ENCODE assay signal across 30 cellular contexts in the genomic region with DNA sequence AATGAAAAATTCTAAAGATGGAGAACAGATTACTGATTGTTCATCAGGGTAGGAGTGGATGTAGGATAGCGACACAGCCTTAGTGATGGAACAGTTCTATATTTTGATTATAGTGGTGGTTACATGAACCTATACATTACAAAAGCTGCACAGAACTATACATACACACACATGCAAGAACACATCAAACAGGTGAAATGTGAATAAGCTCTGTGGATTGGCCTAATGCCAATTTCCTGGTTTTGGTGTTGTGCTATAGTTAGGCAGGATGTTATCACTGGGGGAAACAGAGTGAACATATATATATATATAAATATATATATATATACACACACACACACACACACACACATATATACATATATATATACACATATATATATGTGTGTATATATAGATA.
"Had no signal": no experiment of that assay in that cellular context is flagged by ENCODE, and none has a peak within 500 bp of the region (broad histone marks: within the 10 kb centered on the region; RNA-seq: fewer than 3 reads in every experiment).

No MANE protein-coding gene starts in this region.

- ATAC-seq: activated T-helper 17 cell treated with anti-CD3 and anti-CD28 coated beads, Interleukin-2, amount 50 U/mL, for 72 hours; gastrocnemius medialis; left lung; lower lobe of right lung; natural killer cell treated with Interleukin-12 subunit alpha and Interleukin-12 subunit beta and Interleukin-15 and Interleukin-18, amount 100 ng/mL, for 72 hours; stimulated activated memory B cell treated with anti-CD40 and anti-IgM and Interleukin-4, amounts not matched to agents 10 μg/mL and 1 μg/mL and 100 μg/mL, for 72 hours; upper lobe of right lung had no signal

- H3K27ac ChIP-seq: breast epithelium, gastrocnemius medialis, left lung, lower lobe of right lung, right atrium auricular region, suprapubic skin, tibial artery, upper lobe of right lung, VCaP had no signal

- H3K36me3 ChIP-seq: breast epithelium, gastrocnemius medialis, left lung, lower lobe of right lung, right atrium auricular region, suprapubic skin, tibial artery, upper lobe of right lung had no signal

- H3K27me3 Mint-ChIP-seq: activated T-cell treated with anti-CD3 and anti-CD28 coated beads, Interleukin-2, amount 50 U/mL, for 24 hours; stimulated activated memory B cell treated with anti-CD40 and anti-IgM and Interleukin-4, amounts not matched to agents 10 μg/mL and 1 μg/mL and 100 μg/mL, for 72 hours had no signal

- H3K27ac Mint-ChIP-seq: activated CD4-positive, alpha-beta memory T cell treated with anti-CD3 and anti-CD28 coated beads for 36 hours; activated T-cell treated with anti-CD3 and anti-CD28 coated beads, Interleukin-2, amount 50 U/mL, for 24 hours; activated T-helper 17 cell treated with anti-CD3 and anti-CD28 coated beads, Interleukin-2, amount 50 U/mL, for 72 hours; natural killer cell treated with Interleukin-12 subunit alpha and Interleukin-12 subunit beta and Interleukin-15 and Interleukin-18, amount 100 ng/mL, for 72 hours; stimulated activated memory B cell treated with anti-CD40 and anti-IgM and Interleukin-4, amounts not matched to agents 10 μg/mL and 1 μg/mL and 100 μg/mL, for 72 hours had no signal

- DNase-seq: activated CD4-positive, alpha-beta memory T cell treated with anti-CD3 and anti-CD28 coated beads for 36 hours; activated CD4-positive, alpha-beta T cell treated with anti-CD3 and anti-CD28 coated beads for 48 hours; activated CD8-positive, alpha-beta memory T cell treated with anti-CD3 and anti-CD28 coated beads, Interleukin-2, amount 50 U/mL, for 4 hours; activated gamma-delta T cell treated with Interleukin-2 at 50 U/mL for 16 hours; activated naive CD4-positive, alpha-beta T cell treated with anti-CD3 and anti-CD28 coated beads, Interleukin-2, amount 50 U/mL, for 16 hours; activated T-cell treated with anti-CD3 and anti-CD28 coated beads, Interleukin-2, amount 50 U/mL, for 24 hours; amygdala; dermis blood vessel endothelial cell; effector CD4-positive, alpha-beta T cell; gastrocnemius medialis; glutamatergic neuron; left lung; lower lobe of right lung; mesenchymal stem cell; stimulated activated CD4-positive, alpha-beta T cell treated with anti-CD3 and anti-CD28 coated beads, Interleukin-1b, Interleukin-23, amount 100 ng/mL, for 48 hours; stimulated activated CD4-positive, alpha-beta T cell treated with anti-CD3 and anti-CD28 coated beads, Interleukin-4, amount 100 ng/mL, for 4 hours; stimulated activated CD8-positive, alpha-beta memory T cell treated with anti-CD3 and anti-CD28 coated beads, Interleukin-4, amount 100 ng/mL, for 48 hours; tibial artery; upper lobe of right lung had no signal

- H3K4me1 Mint-ChIP-seq: activated T-helper 17 cell treated with anti-CD3 and anti-CD28 coated beads, Interleukin-2, amount 50 U/mL, for 72 hours had no signal

- H3K4me1 ChIP-seq: breast epithelium, gastrocnemius medialis, left lung, lower lobe of right lung, right atrium auricular region, suprapubic skin, tibial artery, upper lobe of right lung had no signal

- H3K4me3 Mint-ChIP-seq: activated CD4-positive, alpha-beta memory T cell treated with anti-CD3 and anti-CD28 coated beads for 36 hours; activated T-cell treated with anti-CD3 and anti-CD28 coated beads, Interleukin-2, amount 50 U/mL, for 24 hours; activated T-helper 17 cell treated with anti-CD3 and anti-CD28 coated beads, Interleukin-2, amount 50 U/mL, for 72 hours; natural killer cell treated with Interleukin-12 subunit alpha and Interleukin-12 subunit beta and Interleukin-15 and Interleukin-18, amount 100 ng/mL, for 72 hours; stimulated activated memory B cell treated with anti-CD40 and anti-IgM and Interleukin-4, amounts not matched to agents 10 μg/mL and 1 μg/mL and 100 μg/mL, for 72 hours had no signal

- H3K9me3 Mint-ChIP-seq: activated T-cell treated with anti-CD3 and anti-CD28 coated beads, Interleukin-2, amount 50 U/mL, for 24 hours; activated T-helper 17 cell treated with anti-CD3 and anti-CD28 coated beads, Interleukin-2, amount 50 U/mL, for 72 hours; natural killer cell treated with Interleukin-12 subunit alpha and Interleukin-12 subunit beta and Interleukin-15 and Interleukin-18, amount 100 ng/mL, for 72 hours; stimulated activated memory B cell treated with anti-CD40 and anti-IgM and Interleukin-4, amounts not matched to agents 10 μg/mL and 1 μg/mL and 100 μg/mL, for 72 hours had no signal

- H3K27me3 ChIP-seq: breast epithelium, gastrocnemius medialis, left lung, right atrium auricular region, suprapubic skin, upper lobe of right lung had no signal

- FAIRE-seq: colon, endometrium, islet of Langerhans had no signal

- H3K4me3 ChIP-seq: breast epithelium, gastrocnemius medialis, left lung, lower lobe of right lung, right atrium auricular region, smooth muscle cell, suprapubic skin, tibial artery, upper lobe of right lung had no signal

- H3K9me3 ChIP-seq: breast epithelium, gastrocnemius medialis, left lung, lower lobe of right lung, right atrium auricular region, suprapubic skin, tibial artery, upper lobe of right lung had no signal

- H3K4me2 ChIP-seq: smooth muscle cell had no signal
